Comparison of ENCODE assay signal across 25 cellular contexts in genomic region chr2:241204490-241204889, GRCh38.
"Had no signal": no experiment of that assay in that cellular context is flagged by ENCODE, and none has a peak within 500 bp of the region (broad histone marks: within the 10 kb centered on the region; RNA-seq: fewer than 3 reads in every experiment).

No MANE protein-coding gene starts in this region.

- H3K4me3 ChIP-seq: adrenal gland, MG63, Peyer's patch, SJSA1 had no signal

- H3K36me3 ChIP-seq: adrenal gland, MG63, Peyer's patch, SJSA1 had no signal

- H3K36me3 Mint-ChIP-seq: activated naive CD8-positive, alpha-beta T cell treated with anti-CD3 and anti-CD28 coated beads, Interleukin-2, amount 10 ng/mL, durations not matched to agents 7 days and 5 days had no signal

- H3K27ac Mint-ChIP-seq: activated B cell treated with CpG ODN at 0.5 μM for 24 hours; activated CD4-positive, alpha-beta memory T cell treated with anti-CD3 and anti-CD28 coated beads, Interleukin-2, amount 10 ng/mL, durations not matched to agents 7 days and 5 days; activated naive CD8-positive, alpha-beta T cell treated with anti-CD3 and anti-CD28 coated beads, Interleukin-2, amount 10 ng/mL, durations not matched to agents 7 days and 5 days; T-helper 17 cell had no signal

- H3K27me3 Mint-ChIP-seq: activated B cell treated with CpG ODN at 0.5 μM for 24 hours; activated CD4-positive, alpha-beta memory T cell treated with anti-CD3 and anti-CD28 coated beads, Interleukin-2, amount 10 ng/mL, durations not matched to agents 7 days and 5 days; activated naive CD8-positive, alpha-beta T cell treated with anti-CD3 and anti-CD28 coated beads, Interleukin-2, amount 10 ng/mL, durations not matched to agents 7 days and 5 days; T-helper 17 cell had no signal

- H3K4me1 ChIP-seq: adrenal gland, SJSA1 had no signal

- DNase-seq: activated B cell treated with CpG ODN at 0.5 μM for 24 hours; activated CD4-positive, alpha-beta memory T cell treated with anti-CD3 and anti-CD28 coated beads, Interleukin-2, amount 10 ng/mL, durations not matched to agents 7 days and 5 days; activated CD4-positive, alpha-beta T cell treated with anti-CD3 and anti-CD28 coated beads for 1 hour; activated CD4-positive, alpha-beta T cell treated with anti-CD3 and anti-CD28 coated beads, Interleukin-2, amount 50 U/mL, for 1 hour; activated CD8-positive, alpha-beta memory T cell treated with anti-CD3 and anti-CD28 coated beads, Interleukin-2, amount 50 U/mL, for 48 hours; activated naive CD4-positive, alpha-beta T cell treated with anti-CD3 and anti-CD28 coated beads, Interleukin-2, amount 50 U/mL, for 16 hours; activated naive CD8-positive, alpha-beta T cell treated with anti-CD3 and anti-CD28 coated beads, Interleukin-2, amount 10 ng/mL, durations not matched to agents 7 days and 5 days; activated T-cell treated with anti-CD3 and anti-CD28 coated beads, Interleukin-2, amount 50 U/mL, for 1 hour; adrenal gland; anterior cingulate cortex; MG63; MV-4-11; NCI-H1105; NCI-H1436; NCI-H1694 treated with DMSO at 0.1 percent for 48 hours; NCI-H2029 treated with DMSO at 0.1 percent for 48 hours; NCI-H510A treated with DMSO at 0.1 percent for 48 hours; NCI-H69; Peyer's patch; SHP77; T-helper 17 cell; T-helper 9 cell had no signal

- H3K9me3 ChIP-seq: adrenal gland, MG63, Peyer's patch, SJSA1 had no signal

- H3K27me3 ChIP-seq: adrenal gland, MG63, Peyer's patch, SJSA1 had no signal

- H3K27ac ChIP-seq: adrenal gland, Peyer's patch, RWPE1, SJSA1 had no signal

- H3K4me3 Mint-ChIP-seq: activated B cell treated with CpG ODN at 0.5 μM for 24 hours; activated CD4-positive, alpha-beta memory T cell treated with anti-CD3 and anti-CD28 coated beads, Interleukin-2, amount 10 ng/mL, durations not matched to agents 7 days and 5 days; activated naive CD8-positive, alpha-beta T cell treated with anti-CD3 and anti-CD28 coated beads, Interleukin-2, amount 10 ng/mL, durations not matched to agents 7 days and 5 days; T-helper 17 cell had no signal

- H3K9me3 Mint-ChIP-seq: activated B cell treated with CpG ODN at 0.5 μM for 24 hours; activated CD4-positive, alpha-beta memory T cell treated with anti-CD3 and anti-CD28 coated beads, Interleukin-2, amount 10 ng/mL, durations not matched to agents 7 days and 5 days; activated naive CD8-positive, alpha-beta T cell treated with anti-CD3 and anti-CD28 coated beads, Interleukin-2, amount 10 ng/mL, durations not matched to agents 7 days and 5 days had no signal

- ATAC-seq: T-helper 17 cell had no signal

- H3K4me1 Mint-ChIP-seq: activated B cell treated with CpG ODN at 0.5 μM for 24 hours; activated CD4-positive, alpha-beta memory T cell treated with anti-CD3 and anti-CD28 coated beads, Interleukin-2, amount 10 ng/mL, durations not matched to agents 7 days and 5 days; activated naive CD8-positive, alpha-beta T cell treated with anti-CD3 and anti-CD28 coated beads, Interleukin-2, amount 10 ng/mL, durations not matched to agents 7 days and 5 days; T-helper 17 cell had no signal

- FAIRE-seq: TTC549 had no signal
